Comparison of ENCODE assay signal across 24 cellular contexts in genomic region chr7:67045496-67045995, GRCh38. TPM values are rescaled to one million over a fixed set of nuclear protein-coding genes. Genes with fewer than 3 reads are reported as not detected.
DNase-seq lines count a peak whose midpoint lies in the region; ATAC-seq, FAIRE-seq and TF ChIP-seq lines count a peak whose summit lies in the region.
"Had no signal": no experiment of that assay in that cellular context is flagged by ENCODE, and none has a peak within 500 bp of the region (broad histone marks: within the 10 kb centered on the region; RNA-seq: fewer than 3 reads in every experiment).

No MANE protein-coding gene starts in this region.

- POLR2A ChIA-PET in Panc1 (lab: Charles Lee) = no interaction called here

- TF ChIP-seq CTCF in GM23338 (conservative IDR thresholded peaks at IDR 0.05; ENCODE audit: low read depth in 2 of 2) = no peak
- no peak for TF ChIP-seq CTCF in Panc1 (IDR thresholded peaks at IDR 0.05)
- TF ChIP-seq CTCF in astrocyte (IDR thresholded peaks at IDR 0.05; ENCODE audit: insufficient read depth, low read depth, low read length) = no peak
- TF ChIP-seq CTCF in neutrophil (IDR thresholded peaks at IDR 0.05) = no peak
- TF ChIP-seq CTCF in psoas muscle (IDR thresholded peaks at IDR 0.05) = no peak
- TF ChIP-seq CTCF in WERI-Rb-1 (IDR thresholded peaks at IDR 0.05; ENCODE audit: low read depth, low read length) = no peak

- ATAC-seq in GM23338 (no peak), Panc1 (no peak), psoas muscle (no peak)
- ATAC-seq: A549 had no signal

- no peaks in the 10 kb centered on the region for H3K9me3 ChIP-seq in Panc1 (ENCODE audit: control insufficient read depth, insufficient read depth, low read depth, low read length)
- no peaks in the 10 kb centered on the region for H3K9me3 ChIP-seq in astrocyte (ENCODE audit: insufficient read depth, low read depth, low read length)
- H3K9me3 ChIP-seq in neutrophil = no peaks in the 10 kb centered on the region
- H3K9me3 ChIP-seq in psoas muscle = no peaks in the 10 kb centered on the region
- H3K9me3 ChIP-seq in WERI-Rb-1 (ENCODE audit: severe bottlenecking) = no peaks in the 10 kb centered on the region
- H3K9me3 ChIP-seq: A549, Caco-2 had no signal

- H2AFZ ChIP-seq in GM23338 (no peak overlapping the region), astrocyte (ENCODE audit: low read depth, low read length) (no peak overlapping the region)

- in situ Hi-C loops in Panc1 (cut with HindIII; ENCODE audit: low pct_unique_long_range_greater_than_20kb, low sequenced_read_pairs) (no loop called here), ACHN (cut with HindIII; ENCODE audit: low pct_ligation_motif_present, low pct_unique_long_range_greater_than_20kb, low sequenced_read_pairs) (no loop called here)

- no peak overlapping the region for H3K9ac ChIP-seq in astrocyte (ENCODE audit: low read length)
- H3K9ac ChIP-seq: KMS-11 had no signal

- TSS peak; percentile 8 for BruUV-seq in Panc1 (replicated peaks; lab: Mats Ljungman, UMichigan)

- peaks cover 3% of the 10 kb centered on the region; the same call in 1 of the 3 replicates for H3K36me3 Mint-ChIP-seq in GM23338 (ENCODE audit: low read depth)
- H3K36me3 Mint-ChIP-seq in astrocyte (ENCODE audit: low read depth, unreplicated experiment) = peaks cover 4% of the 10 kb centered on the region

- H4K20me1 ChIP-seq in GM23338 (replicated peaks; ENCODE audit: insufficient read depth) (no peaks in the 10 kb centered on the region), astrocyte (ENCODE audit: insufficient read depth, low read length) (peaks cover 4% of the 10 kb centered on the region)

- H3K36me3 ChIP-seq in GM23338 (ENCODE audit: insufficient read depth) = no peaks in the 10 kb centered on the region
- H3K36me3 ChIP-seq in Panc1 (ENCODE audit: control insufficient read depth, insufficient read depth, low read length) = no peaks in the 10 kb centered on the region
- no peaks in the 10 kb centered on the region for H3K36me3 ChIP-seq in astrocyte (ENCODE audit: insufficient read depth, low read length)
- no peaks in the 10 kb centered on the region for H3K36me3 ChIP-seq in neutrophil
- H3K36me3 ChIP-seq in psoas muscle (ENCODE audit: insufficient read depth in 1 of 2, low read depth in 1 of 2) = no peaks in the 10 kb centered on the region
- no peaks in the 10 kb centered on the region for H3K36me3 ChIP-seq in WERI-Rb-1

- no peaks in the 10 kb centered on the region for H3K9me2 ChIP-seq in GM23338 (ENCODE audit: insufficient read depth)

- H3K27me3 ChIP-seq in GM23338 (ENCODE audit: insufficient read depth) = no peaks in the 10 kb centered on the region
- no peaks in the 10 kb centered on the region for H3K27me3 ChIP-seq in Panc1 (ENCODE audit: control insufficient read depth, insufficient read depth, low read length)
- H3K27me3 ChIP-seq in astrocyte (ENCODE audit: insufficient read depth, low read length) = no peaks in the 10 kb centered on the region
- H3K27me3 ChIP-seq in neutrophil = no peaks in the 10 kb centered on the region
- H3K27me3 ChIP-seq in psoas muscle (ENCODE audit: insufficient read depth in 3 of 3, low read length in 2 of 3) = no peaks in the 10 kb centered on the region
- H3K27me3 ChIP-seq in WERI-Rb-1 (ENCODE audit: insufficient read depth, low read depth, severe bottlenecking) = no peaks in the 10 kb centered on the region

- FAIRE-seq in astrocyte (lab: Jason Lieb, UNC) = no peak
- FAIRE-seq: A549, G401.6 had no signal

- H3K4me1 Mint-ChIP-seq in GM23338 (peaks cover 8% of the 10 kb centered on the region; the same call in 2 of the 3 replicates), astrocyte (ENCODE audit: low read depth, unreplicated experiment) (peaks cover 19% of the 10 kb centered on the region)

- H3K4me1 ChIP-seq in GM23338 (ENCODE audit: insufficient read depth) = no peaks in the 10 kb centered on the region
- peaks cover 8% of the 10 kb centered on the region for H3K4me1 ChIP-seq in Panc1 (ENCODE audit: control insufficient read depth, insufficient read depth, low read length)
- peaks cover 13% of the 10 kb centered on the region for H3K4me1 ChIP-seq in astrocyte (ENCODE audit: insufficient read depth, low read length)
- peaks cover 7 to 14% of the 10 kb centered on the region in 2 experiments for H3K4me1 ChIP-seq in neutrophil (ENCODE audit: control insufficient read depth in 1 of 2, insufficient read depth in 1 of 2, low read depth in 1 of 2, low read length in 1 of 2)
- peaks cover 17% of the 10 kb centered on the region for H3K4me1 ChIP-seq in psoas muscle
- H3K4me1 ChIP-seq: Caco-2 had no signal

- no peak overlapping the region for H3K4me3 ChIP-seq in GM23338
- H3K4me3 ChIP-seq in Panc1 (ENCODE audit: low read depth in 2 of 2, low read length in 2 of 2) = no peak overlapping the region
- H3K4me3 ChIP-seq in astrocyte (ENCODE audit: insufficient read depth, low read depth, low read length) = no peak overlapping the region
- no peak overlapping the region for H3K4me3 ChIP-seq in neutrophil (ENCODE audit: low read depth in 1 of 2, low read length in 1 of 2)
- H3K4me3 ChIP-seq in psoas muscle = no peak overlapping the region
- H3K4me3 ChIP-seq in WERI-Rb-1 (ENCODE audit: low read depth, low read length) = no peak overlapping the region
- H3K4me3 ChIP-seq: A549, SK-N-MC had no signal

- H3K4me2 ChIP-seq in GM23338 (no peak overlapping the region), astrocyte (ENCODE audit: low read length) (no peak overlapping the region)
- H3K4me2 ChIP-seq: A549, KMS-11 had no signal

- H3K79me2 ChIP-seq in GM23338 (replicated peaks; ENCODE audit: insufficient read depth) (no peaks in the 10 kb centered on the region), astrocyte (ENCODE audit: insufficient read depth, low read length) (peaks cover 5% of the 10 kb centered on the region)

- 88 to 92% (median 89%) methylated on average over 4 of the region's 4 CpGs for WGBS in psoas muscle, 3 donors

- DNase-seq in GM23338 (ENCODE audit: low spot score) (no peak), Panc1 (ENCODE audit: low read depth, low spot score) (no peak), astrocyte (ENCODE audit: low read depth) (no peak), ACHN (no peak), psoas muscle (no peak), WERI-Rb-1 (no peak)
- DNase-seq: C1 segment of cervical spinal cord; Caco-2; CD4-positive, alpha-beta memory T cell; GOT3; HCEC 1CT; NCI-H1048; NCI-H1417; NCI-H1694 treated with DMSO at 0.1 percent for 48 hours; NCI-H2081; NCI-H2227 treated with DMSO at 0.1 percent for 48 hours; NCI-H526 treated with DMSO at 0.1 percent for 48 hours; SHP77 treated with DMSO at 0.1 percent for 48 hours had no signal

- no peaks in the 10 kb centered on the region for H3F3A ChIP-seq in GM23338 (replicated peaks; ENCODE audit: low read depth)

- H3K27ac Mint-ChIP-seq in GM23338 (peak overlapping the region; percentile 18; the same call in 1 of the 2 replicates), astrocyte (ENCODE audit: unreplicated experiment) (no peak overlapping the region)
- H3K27ac Mint-ChIP-seq: IgD-negative memory B cell had no signal

- no peaks in the 10 kb centered on the region for H3K27me3 Mint-ChIP-seq in GM23338 (ENCODE audit: insufficient read depth, low read depth, poor library complexity)
- no peaks in the 10 kb centered on the region for H3K27me3 Mint-ChIP-seq in astrocyte (ENCODE audit: low read depth, unreplicated experiment)
- H3K27me3 Mint-ChIP-seq: CD4-positive, alpha-beta memory T cell; IgD-negative memory B cell had no signal

- H3K27ac ChIP-seq in GM23338 (ENCODE audit: low read depth) (no peak overlapping the region), Panc1 (ENCODE audit: low read length) (no peak overlapping the region), astrocyte (ENCODE audit: low read depth, low read length) (no peak overlapping the region), neutrophil (peak overlapping the region; percentile 52), psoas muscle (no peak overlapping the region), WERI-Rb-1 (no peak overlapping the region)
- H3K27ac ChIP-seq: A549, KMS-11, SK-N-MC had no signal

- H3K4me3 Mint-ChIP-seq in GM23338 = no peak overlapping the region
- H3K4me3 Mint-ChIP-seq in astrocyte (ENCODE audit: unreplicated experiment) = peak overlapping the region; percentile 62
- H3K4me3 Mint-ChIP-seq: CD4-positive, alpha-beta memory T cell; IgD-negative memory B cell had no signal

- CTCF ChIA-PET in Panc1 (lab: Charles Lee) = no interaction called here

- no peaks in the 10 kb centered on the region for H3K9me3 Mint-ChIP-seq in GM23338
- no peaks in the 10 kb centered on the region for H3K9me3 Mint-ChIP-seq in astrocyte (ENCODE audit: unreplicated experiment)
- H3K9me3 Mint-ChIP-seq: CD4-positive, alpha-beta memory T cell; IgD-negative memory B cell had no signal

- intact Hi-C loops in Panc1 (cut with micrococcal nuclease; ENCODE audit: unreplicated experiment) (no loop called here), psoas muscle (cut with DNase I) (no loop called here)

RNA-seq across cellular contexts. Expression of gene TYW1, which starts 48.9 kb away (rescaled TPM):
- total RNA-seq in GM23338 (2014; rRNA removed; shearing (Covaris generic)) = 18.1 and 20.7 TPM in 2 replicates
- polyA plus RNA-seq in GM23338 (2016; fragmentation: Nextera tagmentation; extraction: Ambion mirVana) = 13.8 and 15.2 TPM in 2 replicates
- total RNA-seq in Panc1 (2021; ENCODE audit: unreplicated experiment) = 24.5 TPM
- 18.8 TPM for polyA plus RNA-seq in Panc1 (2012; ENCODE audit: insufficient read length)
- 16.3 and 16.6 TPM in 2 replicates for total RNA-seq in astrocyte
- 10 to 100 TPM in 3 of 4 donors, 1 to 10 TPM in 1; 9.9 to 13.7 (median 11.4) TPM for total RNA-seq in psoas muscle
- polyA plus RNA-seq in psoas muscle = 10 to 100 TPM in 2 of 3 donors, 1 to 10 TPM in 1; 9.3 to 20.1 (median 10.4) TPM

RNA-seq across cellular contexts. Expression of gene SBDS, which starts 50.2 kb away (rescaled TPM):
- 14.4 and 20.5 TPM in 2 replicates for total RNA-seq in GM23338 (2014; rRNA removed; shearing (Covaris generic))
- polyA plus RNA-seq in GM23338 (2016; fragmentation: Nextera tagmentation; extraction: Ambion mirVana) = 32.7 and 34.4 TPM in 2 replicates
- 82.8 TPM for total RNA-seq in Panc1 (2021; ENCODE audit: unreplicated experiment)
- polyA plus RNA-seq in Panc1 (2012; ENCODE audit: insufficient read length) = 51.7 TPM
- 140 and 165 TPM in 2 replicates for total RNA-seq in astrocyte
- total RNA-seq in psoas muscle = 100 to 1,000 TPM; 236 to 417 (median 349) TPM
- 100 to 1,000 TPM; 270 to 402 (median 399) TPM for polyA plus RNA-seq in psoas muscle
